In the genomic region with DNA sequence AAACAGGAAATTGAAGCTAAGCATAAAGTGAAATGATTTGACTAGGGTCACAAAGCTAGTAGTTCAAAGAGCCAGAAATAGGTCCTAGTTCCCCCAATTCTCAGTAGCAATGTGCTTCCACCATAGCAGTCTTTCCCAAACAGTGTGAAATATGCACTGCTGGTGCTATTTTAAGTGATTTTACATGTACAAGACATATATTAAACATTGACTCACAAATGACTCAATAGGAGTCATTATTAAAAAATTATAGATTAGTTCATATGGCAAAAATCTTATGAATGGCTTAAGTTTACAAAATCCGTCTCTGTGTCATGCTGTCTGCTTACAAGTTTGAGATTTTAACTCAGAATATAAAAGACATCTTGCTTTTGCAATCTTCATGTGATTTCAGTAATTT, we compare ENCODE assay signal across 21 cellular contexts. TPM values are rescaled to one million over a fixed set of nuclear protein-coding genes. Genes with fewer than 3 reads are reported as not detected.
DNase-seq lines count a peak whose midpoint lies in the region; ATAC-seq, FAIRE-seq and TF ChIP-seq lines count a peak whose summit lies in the region.
"Had no signal": no experiment of that assay in that cellular context is flagged by ENCODE, and none has a peak within 500 bp of the region (broad histone marks: within the 10 kb centered on the region; RNA-seq: fewer than 3 reads in every experiment).

No MANE protein-coding gene starts in this region.

- POLR2A ChIA-PET in A549 (lab: Yijun Ruan, JAX), result no interaction called here

- H3K4me2 ChIP-seq in A549, result peak overlapping the region; percentile 22
- H3K4me2 ChIP-seq: hepatocyte had no signal

- TF ChIP-seq EP300 in A549 (IDR thresholded peaks at IDR 0.05), result no peak

- no peak overlapping the region for H3K4me3 ChIP-seq in A549
- H3K4me3 ChIP-seq in left ventricle myocardium inferior, result no peak overlapping the region
- H3K4me3 ChIP-seq: ascending aorta, hepatocyte had no signal

- WGBS in A549 (ENCODE audit: missing lambda C conversion rate), result 12% methylated on average over 1 of the region's 1 CpG

- TF ChIP-seq RAD21 in A549 (conservative IDR thresholded peaks at IDR 0.05 in 1 of 2, IDR thresholded peaks at IDR 0.05 in 1 of 2), result no peak

- no peaks in the 10 kb centered on the region for H3K36me3 ChIP-seq in left ventricle myocardium inferior
- H3K36me3 ChIP-seq: ascending aorta had no signal

- H3K4me1 ChIP-seq in A549, result peaks cover 39% of the 10 kb centered on the region
- H3K4me1 ChIP-seq in left ventricle myocardium inferior, result no peaks in the 10 kb centered on the region
- H3K4me1 ChIP-seq: ascending aorta had no signal

- DNase-seq in A549 (ENCODE audit: low read depth in 1 of 2, low spot score in 1 of 2) (no peak), HCEC 1CT (peak; percentile 97), fibroblast of peridontal ligament (ENCODE audit: extremely low read depth) (peak; percentile 65), left ventricle myocardium inferior (no peak), T1000 (lab: John Stamatoyannopoulos, UW) (no peak)
- no peak for DNase-seq in stimulated activated CD4-positive, alpha-beta T cell treated with anti-CD3 and anti-CD28 coated beads, Interleukin-2, amount 100 ng/mL, for 24 hours
- DNase-seq: activated CD4-positive, alpha-beta T cell treated with anti-CD3 and anti-CD28 coated beads for 1 hour; activated CD8-positive, alpha-beta memory T cell treated with anti-CD3 and anti-CD28 coated beads, Interleukin-2, amount 50 U/mL, for 4 hours; activated gamma-delta T cell treated with Interleukin-2 at 50 U/mL for 16 hours; CD8-positive, alpha-beta T cell; cortex of kidney; DND-41; erythroblast; kidney; NCI-H187; NK-92 treated with Interleukin-12 subunit alpha and Interleukin-12 subunit beta, amount 100 ng/mL, for 24 hours; SHP77 treated with DMSO at 0.1 percent for 48 hours had no signal

- H3K9me3 ChIP-seq in A549, result no peaks in the 10 kb centered on the region
- H3K9me3 ChIP-seq in left ventricle myocardium inferior (replicated peaks), result no peaks in the 10 kb centered on the region
- H3K9me3 ChIP-seq: ascending aorta had no signal

- TF ChIP-seq POLR2A in A549 (IDR thresholded peaks at IDR 0.05; ENCODE audit: low read length), result no peak

- H3K27me3 ChIP-seq in left ventricle myocardium inferior (ENCODE audit: low read depth), result no peaks in the 10 kb centered on the region
- H3K27me3 ChIP-seq: ascending aorta, hepatocyte had no signal

- peak in 1 of 2 experiments; percentile 58; a peak in 3 of 6 replicates for ATAC-seq in A549
- ATAC-seq in SK-N-SH treated with all-trans-retinoic acid at 6 μM for 48 hours, result peak; percentile 43; the same call in 2 of the 3 replicates
- ATAC-seq in HG03175 (IDR thresholded peaks at IDR 0.05; ENCODE audit: unreplicated experiment), result no peak
- ATAC-seq: CD8-positive, alpha-beta T cell had no signal

- TF ChIP-seq CTCF in A549 (IDR thresholded peaks at IDR 0.05), result no peak
- no peak for TF ChIP-seq CTCF in left ventricle myocardium inferior (IDR thresholded peaks at IDR 0.05; ENCODE audit: borderline replicate concordance)

- intact Hi-C loops in left ventricle myocardium inferior (cut with micrococcal nuclease), result no loop called here

- no peak for FAIRE-seq in A549 (lab: Jason Lieb, UNC)

- CTCF ChIA-PET in A549 (lab: Yijun Ruan, JAX), result interaction anchor here (1.1 kb wide), 1 partner anchor 387 kb away, joined by 3 read pairs; no protein-coding TSS in a partner anchor

- H3K27ac ChIP-seq in A549 (peak overlapping the region; percentile 17 to 58; a peak in 4 of 6 replicates), left ventricle myocardium inferior (replicated peaks) (no peak overlapping the region)
- H3K27ac ChIP-seq: ascending aorta, hepatocyte had no signal

TF ChIP-seq in A549, 52 proteins besides CTCF, POLR2A, EP300 and RAD21:
- TF ChIP-seq CEBPB (IDR thresholded peaks at IDR 0.05) (peak in 1 of 2 experiments; percentile 7; a peak in 1 of 4 replicates), FOXS1 (CRISPR knock-in tag; IDR thresholded peaks at IDR 0.05) (no peak; the same call in 1 of the 2 replicates), JUNB (IDR thresholded peaks at IDR 0.05) (peak; percentile 85), HOXB5 (CRISPR knock-in tag; IDR thresholded peaks at IDR 0.05) (no peak), FOSL2 (IDR thresholded peaks at IDR 0.05) (peak; percentile 66; the same call in 1 of the 2 replicates), FOSL2 (CRISPR knock-in tag; IDR thresholded peaks at IDR 0.05) (peak; percentile 71)
- TF ChIP-seq, protein P1, sequence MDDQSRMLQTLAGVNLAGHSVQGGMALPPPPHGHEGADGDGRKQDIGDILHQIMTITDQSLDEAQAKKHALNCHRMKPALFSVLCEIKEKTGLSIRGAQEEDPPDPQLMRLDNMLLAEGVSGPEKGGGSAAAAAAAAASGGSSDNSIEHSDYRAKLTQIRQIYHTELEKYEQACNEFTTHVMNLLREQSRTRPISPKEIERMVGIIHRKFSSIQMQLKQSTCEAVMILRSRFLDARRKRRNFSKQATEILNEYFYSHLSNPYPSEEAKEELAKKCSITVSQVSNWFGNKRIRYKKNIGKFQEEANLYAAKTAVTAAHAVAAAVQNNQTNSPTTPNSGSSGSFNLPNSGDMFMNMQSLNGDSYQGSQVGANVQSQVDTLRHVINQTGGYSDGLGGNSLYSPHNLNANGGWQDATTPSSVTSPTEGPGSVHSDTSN (IDR thresholded peaks at IDR 0.05), result no peak

TF ChIP-seq in SK-N-SH treated with all-trans-retinoic acid at 6 μM for 48 hours, 23 proteins besides CTCF, POLR2A, EP300 and RAD21 (continues in another document):
- TF ChIP-seq GLIS3 (CRISPR knock-in tag; IDR thresholded peaks at IDR 0.05) (no peak), ARNTL (CRISPR knock-in tag; IDR thresholded peaks at IDR 0.05; ENCODE audit: borderline replicate concordance, low read depth) (no peak), TCF4 (CRISPR knock-in tag; IDR thresholded peaks at IDR 0.05; ENCODE audit: borderline replicate concordance) (no peak), ZNF565 (CRISPR knock-in tag; conservative IDR thresholded peaks at IDR 0.05; ENCODE audit: low read depth) (no peak), OSR1 (CRISPR knock-in tag; IDR thresholded peaks at IDR 0.05) (no peak), ISL1 (CRISPR knock-in tag; IDR thresholded peaks at IDR 0.05) (no peak), ZNF70 (CRISPR knock-in tag; IDR thresholded peaks at IDR 0.05) (no peak), SNAI2 (CRISPR knock-in tag; IDR thresholded peaks at IDR 0.05) (no peak), ZFP30 (CRISPR knock-in tag; IDR thresholded peaks at IDR 0.05) (no peak)
- TF ChIP-seq, protein P2, sequence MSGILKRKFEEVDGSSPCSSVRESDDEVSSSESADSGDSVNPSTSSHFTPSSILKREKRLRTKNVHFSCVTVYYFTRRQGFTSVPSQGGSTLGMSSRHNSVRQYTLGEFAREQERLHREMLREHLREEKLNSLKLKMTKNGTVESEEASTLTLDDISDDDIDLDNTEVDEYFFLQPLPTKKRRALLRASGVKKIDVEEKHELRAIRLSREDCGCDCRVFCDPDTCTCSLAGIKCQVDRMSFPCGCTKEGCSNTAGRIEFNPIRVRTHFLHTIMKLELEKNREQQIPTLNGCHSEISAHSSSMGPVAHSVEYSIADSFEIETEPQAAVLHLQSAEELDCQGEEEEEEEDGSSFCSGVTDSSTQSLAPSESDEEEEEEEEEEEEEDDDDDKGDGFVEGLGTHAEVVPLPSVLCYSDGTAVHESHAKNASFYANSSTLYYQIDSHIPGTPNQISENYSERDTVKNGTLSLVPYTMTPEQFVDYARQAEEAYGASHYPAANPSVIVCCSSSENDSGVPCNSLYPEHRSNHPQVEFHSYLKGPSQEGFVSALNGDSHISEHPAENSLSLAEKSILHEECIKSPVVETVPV (CRISPR knock-in tag; IDR thresholded peaks at IDR 0.05), result no peak
- TF ChIP-seq, protein P3, sequence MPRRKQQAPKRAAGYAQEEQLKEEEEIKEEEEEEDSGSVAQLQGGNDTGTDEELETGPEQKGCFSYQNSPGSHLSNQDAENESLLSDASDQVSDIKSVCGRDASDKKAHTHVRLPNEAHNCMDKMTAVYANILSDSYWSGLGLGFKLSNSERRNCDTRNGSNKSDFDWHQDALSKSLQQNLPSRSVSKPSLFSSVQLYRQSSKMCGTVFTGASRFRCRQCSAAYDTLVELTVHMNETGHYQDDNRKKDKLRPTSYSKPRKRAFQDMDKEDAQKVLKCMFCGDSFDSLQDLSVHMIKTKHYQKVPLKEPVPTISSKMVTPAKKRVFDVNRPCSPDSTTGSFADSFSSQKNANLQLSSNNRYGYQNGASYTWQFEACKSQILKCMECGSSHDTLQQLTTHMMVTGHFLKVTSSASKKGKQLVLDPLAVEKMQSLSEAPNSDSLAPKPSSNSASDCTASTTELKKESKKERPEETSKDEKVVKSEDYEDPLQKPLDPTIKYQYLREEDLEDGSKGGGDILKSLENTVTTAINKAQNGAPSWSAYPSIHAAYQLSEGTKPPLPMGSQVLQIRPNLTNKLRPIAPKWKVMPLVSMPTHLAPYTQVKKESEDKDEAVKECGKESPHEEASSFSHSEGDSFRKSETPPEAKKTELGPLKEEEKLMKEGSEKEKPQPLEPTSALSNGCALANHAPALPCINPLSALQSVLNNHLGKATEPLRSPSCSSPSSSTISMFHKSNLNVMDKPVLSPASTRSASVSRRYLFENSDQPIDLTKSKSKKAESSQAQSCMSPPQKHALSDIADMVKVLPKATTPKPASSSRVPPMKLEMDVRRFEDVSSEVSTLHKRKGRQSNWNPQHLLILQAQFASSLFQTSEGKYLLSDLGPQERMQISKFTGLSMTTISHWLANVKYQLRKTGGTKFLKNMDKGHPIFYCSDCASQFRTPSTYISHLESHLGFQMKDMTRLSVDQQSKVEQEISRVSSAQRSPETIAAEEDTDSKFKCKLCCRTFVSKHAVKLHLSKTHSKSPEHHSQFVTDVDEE (CRISPR knock-in tag; IDR thresholded peaks at IDR 0.05), result no peak

RNA-seq across cellular contexts. Expression of a gene that starts 21.4 kb away (rescaled TPM):
- polyA plus RNA-seq in A549 (2011; rRNA removed) (29.8 and 47.2 TPM in 2 replicates), A549 (2017; fragmentation: RNase III; extraction: RNeasy Plus Mini Kit Qiagen cat#74134 plus additional on column Dnase treatment) (24.8 to 25.6 TPM (median 25.5 TPM) in 3 replicates)
- 7.3 and 7.5 TPM in 2 replicates for polyA plus RNA-seq in A549 (2012; cell fraction: cytosol; rRNA removed)
- 6.7 and 9.3 TPM in 2 replicates for polyA plus RNA-seq in A549 (2012; cell fraction: nucleus; rRNA removed)
- 31.7 and 32.2 TPM in 2 replicates for polyA minus RNA-seq in A549 (2011; rRNA and poly(A)+ RNA removed)
- total RNA-seq in left ventricle myocardium inferior, result 0.25 TPM
- total RNA-seq: ascending aorta had no signal

RNA-seq across cellular contexts. Expression of a gene that starts 21.6 kb away (rescaled TPM):
- polyA plus RNA-seq in A549 (2011; rRNA removed) (21.9 and 23.5 TPM in 2 replicates), A549 (2017; fragmentation: RNase III; extraction: RNeasy Plus Mini Kit Qiagen cat#74134 plus additional on column Dnase treatment) (8.9 to 9.5 TPM (median 9.0 TPM) in 3 replicates)
- polyA plus RNA-seq in A549 (2012; cell fraction: cytosol; rRNA removed), result 3.9 and 6.1 TPM in 2 replicates
- 3.5 and 5.0 TPM in 2 replicates for polyA plus RNA-seq in A549 (2012; cell fraction: nucleus; rRNA removed)
- polyA minus RNA-seq in A549 (2011; rRNA and poly(A)+ RNA removed), result 47.9 and 48.2 TPM in 2 replicates
- 10.5 TPM for total RNA-seq in left ventricle myocardium inferior

Comparison
In these comparisons a context has a peak if more than half of its experiments do, and no peak if none do; other contexts are left out.
1. DNase-seq: peak in HCEC 1CT (single experiment) and fibroblast of peridontal ligament (single experiment); none in A549 (0 of 2), left ventricle myocardium inferior (single experiment), stimulated activated CD4-positive, alpha-beta T cell treated with anti-CD3 and anti-CD28 coated beads, Interleukin-2, amount 100 ng/mL, for 24 hours (0 of 2) and T1000 (single experiment).